21 cellular contexts compared by ENCODE assay signal in the genomic region with DNA sequence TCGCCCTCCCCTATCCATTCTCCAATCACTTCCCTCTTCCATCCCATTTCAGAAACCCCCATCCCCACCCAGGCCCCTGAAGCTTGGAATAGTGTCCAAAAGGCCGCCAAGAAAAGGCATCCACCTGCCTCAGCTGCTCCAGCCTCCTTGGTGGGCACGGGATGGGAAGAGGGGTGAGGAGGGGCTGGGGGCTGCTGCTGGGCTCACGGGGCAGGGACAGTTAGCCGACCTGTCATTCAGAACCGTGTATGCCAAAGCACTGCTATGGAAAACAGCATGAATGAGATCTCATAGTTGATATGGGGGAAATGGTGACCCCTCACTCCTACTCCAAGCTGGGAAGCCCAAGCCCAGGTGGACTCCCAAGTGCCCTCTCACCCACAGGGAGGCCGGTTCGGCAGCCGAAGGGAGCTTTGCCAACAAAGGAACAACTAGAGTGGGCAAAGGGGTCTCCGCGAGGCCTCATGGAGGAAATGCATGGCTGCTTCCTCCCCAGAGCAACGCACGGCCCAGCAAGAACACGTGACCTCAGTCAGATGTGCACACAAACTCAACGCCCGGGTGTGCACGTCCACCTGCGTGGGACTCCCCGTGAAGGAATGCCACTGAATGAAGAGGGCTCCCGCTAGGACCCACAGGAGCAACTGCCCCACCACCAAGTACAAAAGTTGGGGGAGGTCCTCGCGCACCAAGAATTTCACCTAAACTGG. TPM values are rescaled to one million over a fixed set of nuclear protein-coding genes. Genes with fewer than 3 reads are reported as not detected.
"Had no signal": no experiment of that assay in that cellular context is flagged by ENCODE, and none has a peak within 500 bp of the region (broad histone marks: within the 10 kb centered on the region; RNA-seq: fewer than 3 reads in every experiment).

No MANE protein-coding gene starts in this region.

- H3K27me3 Mint-ChIP-seq: activated CD4-positive, alpha-beta T cell treated with anti-CD3 and anti-CD28 coated beads, Interleukin-2, amount 10 ng/mL, durations not matched to agents 7 days and 5 days; naive thymus-derived CD4-positive, alpha-beta T cell had no signal

- H3K4me3 ChIP-seq: heart right ventricle, right lobe of liver, thoracic aorta had no signal

- H3K9me3 ChIP-seq: heart right ventricle, right lobe of liver, SK-N-SH, thoracic aorta had no signal

- H3K9ac ChIP-seq: parathyroid adenoma, SK-N-SH had no signal

- H3K27ac ChIP-seq: heart right ventricle, parathyroid adenoma, right lobe of liver, thoracic aorta had no signal

- H3K36me3 ChIP-seq: right lobe of liver, thoracic aorta had no signal

- H3K27ac Mint-ChIP-seq: activated CD4-positive, alpha-beta T cell treated with anti-CD3 and anti-CD28 coated beads, Interleukin-2, amount 10 ng/mL, durations not matched to agents 7 days and 5 days; activated CD8-positive, alpha-beta T cell treated with anti-CD3 and anti-CD28 coated beads, Interleukin-2, amount 10 ng/mL, durations not matched to agents 7 days and 5 days; activated naive CD8-positive, alpha-beta T cell; naive thymus-derived CD4-positive, alpha-beta T cell had no signal

- H3K27me3 ChIP-seq: heart right ventricle, right lobe of liver had no signal

- H3K4me3 Mint-ChIP-seq: activated CD4-positive, alpha-beta T cell treated with anti-CD3 and anti-CD28 coated beads, Interleukin-2, amount 10 ng/mL, durations not matched to agents 7 days and 5 days; activated CD8-positive, alpha-beta T cell treated with anti-CD3 and anti-CD28 coated beads, Interleukin-2, amount 10 ng/mL, durations not matched to agents 7 days and 5 days; activated naive CD8-positive, alpha-beta T cell; naive thymus-derived CD4-positive, alpha-beta T cell had no signal

- H3K4me1 Mint-ChIP-seq: activated CD4-positive, alpha-beta T cell treated with anti-CD3 and anti-CD28 coated beads, Interleukin-2, amount 10 ng/mL, durations not matched to agents 7 days and 5 days; naive thymus-derived CD4-positive, alpha-beta T cell had no signal

- H3K36me3 Mint-ChIP-seq: activated naive CD8-positive, alpha-beta T cell; naive thymus-derived CD4-positive, alpha-beta T cell; type B pancreatic cell had no signal

- H3K4me1 ChIP-seq: parathyroid adenoma, right lobe of liver had no signal

- H3K9me3 Mint-ChIP-seq: activated CD4-positive, alpha-beta T cell treated with anti-CD3 and anti-CD28 coated beads, Interleukin-2, amount 10 ng/mL, durations not matched to agents 7 days and 5 days; naive thymus-derived CD4-positive, alpha-beta T cell; type B pancreatic cell had no signal

- DNase-seq: activated CD4-positive, alpha-beta T cell treated with anti-CD3 and anti-CD28 coated beads, Interleukin-2, amount 10 ng/mL, durations not matched to agents 7 days and 5 days; activated CD8-positive, alpha-beta T cell treated with anti-CD3 and anti-CD28 coated beads, Interleukin-2, amount 10 ng/mL, durations not matched to agents 7 days and 5 days; activated naive CD4-positive, alpha-beta T cell; amygdala; cortex of kidney; heart right ventricle; islet precursor cell; left cardiac atrium; naive thymus-derived CD4-positive, alpha-beta T cell; nucleus accumbens; right lobe of liver; small intestine; stimulated activated CD4-positive, alpha-beta T cell treated with anti-CD3 and anti-CD28 coated beads, Interleukin-4, amount 100 ng/mL, for 1 hour; stimulated activated naive CD4-positive, alpha-beta T cell had no signal

RNA-seq across cellular contexts. Expression of a gene that starts 52.5 kb away (rescaled TPM):
- total RNA-seq: activated CD4-positive, alpha-beta T cell treated with anti-CD3 and anti-CD28 coated beads, Interleukin-2, amount 10 ng/mL, durations not matched to agents 7 days and 5 days; activated CD8-positive, alpha-beta T cell treated with anti-CD3 and anti-CD28 coated beads, Interleukin-2, amount 10 ng/mL, durations not matched to agents 7 days and 5 days; epithelial cell of proximal tubule; naive thymus-derived CD4-positive, alpha-beta T cell; T-helper 2 cell treated with Interferon-gamma antibody and Interleukin-4, amounts not matched to agents 100 ng/mL and 5 ng/mL, for 36 hours had no signal
